Comparison of ENCODE assay signal across 8 cellular contexts in the genomic region with DNA sequence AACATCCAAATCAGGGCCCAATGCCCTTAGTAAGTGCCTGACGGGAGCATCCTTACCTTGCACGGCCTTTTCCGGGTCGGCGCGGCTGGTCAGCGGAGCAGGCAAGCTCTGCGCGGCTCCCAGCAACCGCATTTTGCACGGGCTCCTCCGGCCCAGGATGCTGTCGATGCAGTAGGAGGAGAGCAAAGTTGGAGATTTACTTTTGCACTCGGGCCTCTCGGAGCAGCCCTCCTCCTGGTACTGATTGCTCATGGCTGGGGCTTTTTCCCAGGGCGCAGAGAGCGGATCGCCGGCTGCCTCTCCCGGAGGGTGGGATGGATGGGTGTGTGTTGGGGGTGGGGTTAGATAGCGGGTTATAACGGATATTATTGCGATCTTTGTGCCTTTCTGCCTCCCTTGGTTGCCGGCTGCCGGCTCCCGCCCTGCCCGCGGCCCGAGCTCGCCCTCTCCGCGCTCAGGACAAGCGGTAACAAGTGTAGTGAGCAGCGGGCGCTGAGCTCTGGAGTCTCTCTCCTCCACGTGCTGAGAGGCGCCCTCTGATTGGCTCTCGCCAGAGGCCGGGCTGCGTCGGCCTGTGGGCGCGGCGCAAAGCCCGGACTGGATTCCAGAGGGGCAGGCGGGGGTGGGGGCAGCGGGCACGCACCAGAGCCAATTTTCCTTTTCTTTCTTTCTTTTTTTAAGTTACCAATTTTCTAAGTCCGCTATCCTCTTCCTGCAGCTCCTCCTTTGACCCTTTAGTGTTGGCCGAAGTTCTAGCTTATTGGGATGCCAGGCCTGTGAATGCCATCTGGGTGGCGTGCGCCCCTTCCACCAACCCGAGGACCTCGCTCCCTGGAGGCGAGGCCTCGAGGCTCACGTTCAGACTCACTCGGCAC. TPM values are rescaled to one million over a fixed set of nuclear protein-coding genes. Genes with fewer than 3 reads are reported as not detected.
A peak's percentile ranks its signal among the peaks of the same experiment; 100 is the strongest.
DNase-seq lines count a peak whose midpoint lies in the region; ATAC-seq, FAIRE-seq and TF ChIP-seq lines count a peak whose summit lies in the region.

Gene ARX, minus strand, starts transcription at position 480 of the 875 bp plus-strand sequence. Its CDS starts 228 bp downstream, at position 252.

- H3K9ac ChIP-seq in endodermal cell (ENCODE audit: extremely low read depth, low read length, poor library complexity, severe bottlenecking): no peak within 1 kb of the TSS

- no peaks in the 10 kb centered on the region for H3K9me3 Mint-ChIP-seq in endodermal cell
- no peaks in the 10 kb centered on the region for H3K9me3 Mint-ChIP-seq in stimulated activated memory B cell treated with anti-CD40 and anti-IgM and Interleukin-4, amounts not matched to agents 10 μg/mL and 1 μg/mL and 100 μg/mL, for 72 hours

- WGBS in endodermal cell (ENCODE audit: insufficient coverage in 1 of 2, insufficient read length in 1 of 2), 2 experiments: 2 to 9% methylated on average over 6 to 55 of the region's 58 CpGs

- no peak within 1 kb of the TSS for H3K27ac Mint-ChIP-seq in endodermal cell
- H3K27ac Mint-ChIP-seq in stimulated activated memory B cell treated with anti-CD40 and anti-IgM and Interleukin-4, amounts not matched to agents 10 μg/mL and 1 μg/mL and 100 μg/mL, for 72 hours: no peak within 1 kb of the TSS

- no peaks in the 10 kb centered on the region for H3K36me3 Mint-ChIP-seq in endodermal cell (ENCODE audit: low read depth)
- H3K36me3 Mint-ChIP-seq in stimulated activated memory B cell treated with anti-CD40 and anti-IgM and Interleukin-4, amounts not matched to agents 10 μg/mL and 1 μg/mL and 100 μg/mL, for 72 hours: no peaks in the 10 kb centered on the region

- H3K4me3 Mint-ChIP-seq in endodermal cell: peak within 1 kb of the TSS; percentile 25
- H3K4me3 Mint-ChIP-seq in stimulated activated memory B cell treated with anti-CD40 and anti-IgM and Interleukin-4, amounts not matched to agents 10 μg/mL and 1 μg/mL and 100 μg/mL, for 72 hours: no peak within 1 kb of the TSS

- TF ChIP-seq CTCF in AG10803 (conservative IDR thresholded peaks at IDR 0.05; ENCODE audit: low read length): no peak
- TF ChIP-seq CTCF in endodermal cell (conservative IDR thresholded peaks at IDR 0.05): no peak

- peaks cover 31% of the 10 kb centered on the region for H3K4me1 Mint-ChIP-seq in endodermal cell
- peaks cover 14% of the 10 kb centered on the region for H3K4me1 Mint-ChIP-seq in stimulated activated memory B cell treated with anti-CD40 and anti-IgM and Interleukin-4, amounts not matched to agents 10 μg/mL and 1 μg/mL and 100 μg/mL, for 72 hours

- H3K36me3 ChIP-seq in endodermal cell (ENCODE audit: control insufficient read depth, insufficient read depth, low read length): no peaks in the 10 kb centered on the region

- no peak for ATAC-seq in stimulated activated memory B cell treated with anti-CD40 and anti-IgM and Interleukin-4, amounts not matched to agents 10 μg/mL and 1 μg/mL and 100 μg/mL, for 72 hours
- ATAC-seq in HG02870 (IDR thresholded peaks at IDR 0.05; ENCODE audit: unreplicated experiment): no peak

- peaks cover 98% of the 10 kb centered on the region for H3K27me3 ChIP-seq in endodermal cell (ENCODE audit: control insufficient read depth, insufficient read depth, low read length, poor library complexity, severe bottlenecking)

- DNase-seq in AG10803 (ENCODE audit: low read depth) (peak; percentile 40), GM19239 (ENCODE audit: insufficient read length, low spot score) (peak; percentile 53), NCI-H526 (lab: John Stamatoyannopoulos, UW) (peak; percentile 69 to 91), endodermal cell (peak; percentile 96), mucosa of gallbladder (ENCODE audit: low spot score) (peak; percentile 27), hepatic stellate cell (ENCODE audit: low spot score) (no peak)

- no peak within 1 kb of the TSS for H3K4me3 ChIP-seq in AG10803 (ENCODE audit: low read length)
- no peak within 1 kb of the TSS for H3K4me3 ChIP-seq in endodermal cell (ENCODE audit: low read length)

- no peak within 1 kb of the TSS for H3K27ac ChIP-seq in endodermal cell (ENCODE audit: low read depth, low read length)

- H3K9me3 ChIP-seq in endodermal cell (ENCODE audit: control insufficient read depth, low read length): no peaks in the 10 kb centered on the region

- H3K4me1 ChIP-seq in endodermal cell (ENCODE audit: control insufficient read depth, insufficient read depth, low read length): no peaks in the 10 kb centered on the region

- FAIRE-seq in GM19239 (lab: Jason Lieb, UNC): peak; percentile 52

- H3K27me3 Mint-ChIP-seq in endodermal cell (ENCODE audit: insufficient read depth): peaks cover 95% of the 10 kb centered on the region
- H3K27me3 Mint-ChIP-seq in stimulated activated memory B cell treated with anti-CD40 and anti-IgM and Interleukin-4, amounts not matched to agents 10 μg/mL and 1 μg/mL and 100 μg/mL, for 72 hours: peaks cover 70% of the 10 kb centered on the region

RNA-seq across cellular contexts. Expression of gene ARX, which starts in this region (rescaled TPM):
- total RNA-seq in endodermal cell (under 1 TPM in 1 of 2 donors, not detected in 1; 0.09 TPM), mucosa of gallbladder (not detected)
- 0.82 TPM for polyA plus RNA-seq in endodermal cell (2013, experiment 1 of 2)
- polyA plus RNA-seq in endodermal cell (2013, experiment 2 of 2): 0.54 TPM

Comparison
In these comparisons a context has a peak if more than half of its experiments do, and no peak if none do; other contexts are left out.
1. Peak in DNase-seq in endodermal cell; RNA of the gene not detected or under 1 TPM.
2. Peak in DNase-seq in mucosa of gallbladder; RNA of the gene not detected or under 1 TPM.